8 cellular contexts compared by ENCODE assay signal in genomic region chr7:131327049-131327625, GRCh38. TPM values are rescaled to one million over a fixed set of nuclear protein-coding genes. Genes with fewer than 3 reads are reported as not detected.
A peak's percentile ranks its signal among the peaks of the same experiment; 100 is the strongest.
DNase-seq lines count a peak whose midpoint lies in the region; ATAC-seq and TF ChIP-seq lines count a peak whose summit lies in the region.

No MANE protein-coding gene starts in this region.

- no peaks in the 10 kb centered on the region for H3K9me3 Mint-ChIP-seq in stimulated activated naive CD8-positive, alpha-beta T cell treated with anti-CD3 and anti-CD28 coated beads, Interleukin-15, amount 100 ng/mL, for 72 hours

- H3K27ac ChIP-seq in coronary artery: peak overlapping the region; percentile 94 to 98
- H3K27ac ChIP-seq in left lung: peak overlapping the region; percentile 97

- H3K4me3 Mint-ChIP-seq in stimulated activated naive CD8-positive, alpha-beta T cell treated with anti-CD3 and anti-CD28 coated beads, Interleukin-15, amount 100 ng/mL, for 72 hours: peak overlapping the region; percentile 92 to 96

- peak overlapping the region; percentile 99 to 100 for H3K27ac Mint-ChIP-seq in stimulated activated naive CD8-positive, alpha-beta T cell treated with anti-CD3 and anti-CD28 coated beads, Interleukin-15, amount 100 ng/mL, for 72 hours

- H3K9me3 ChIP-seq in left lung: no peaks in the 10 kb centered on the region

- H3K27me3 ChIP-seq in left lung: no peaks in the 10 kb centered on the region

- H3K4me3 ChIP-seq in GM12864 (ENCODE audit: low read depth, low read length): peak overlapping the region; percentile 99
- peak overlapping the region; percentile 94 for H3K4me3 ChIP-seq in coronary artery
- H3K4me3 ChIP-seq in left lung: peak overlapping the region; percentile 71 to 76

- peaks cover 6 to 44% of the 10 kb centered on the region in 2 donors for H3K4me1 ChIP-seq in left lung

- TF ChIP-seq CTCF in GM12864 (IDR thresholded peaks at IDR 0.05; ENCODE audit: low read depth, low read length, missing control alignments): no peak
- no peak for TF ChIP-seq CTCF in coronary artery (IDR thresholded peaks at IDR 0.05)
- no peak for TF ChIP-seq CTCF in left lung (IDR thresholded peaks at IDR 0.05)

- peak; percentile 73 for DNase-seq in Ammon's horn (ENCODE audit: low spot score)
- DNase-seq in GM12864 (ENCODE audit: low read depth): no peak
- DNase-seq in RPMI8226: peak; percentile 40
- DNase-seq in coronary artery (ENCODE audit: low spot score): no peak
- peak in 1 of 2 donors; percentile 41 for DNase-seq in left lung
- no peak for DNase-seq in stimulated activated naive CD8-positive, alpha-beta T cell treated with anti-CD3 and anti-CD28 coated beads, Interleukin-15, amount 100 ng/mL, for 72 hours

- intact Hi-C loops in left lung (cut with DNase I): loop anchor here in 1 of 2 donors (10.0 kb wide), 1 partner anchor 212 kb away; no protein-coding TSS in a partner anchor

- H3K27me3 Mint-ChIP-seq in stimulated activated naive CD8-positive, alpha-beta T cell treated with anti-CD3 and anti-CD28 coated beads, Interleukin-15, amount 100 ng/mL, for 72 hours: no peaks in the 10 kb centered on the region

- H3K36me3 ChIP-seq in left lung: no peaks in the 10 kb centered on the region

- peaks cover 63% of the 10 kb centered on the region for H3K4me1 Mint-ChIP-seq in stimulated activated naive CD8-positive, alpha-beta T cell treated with anti-CD3 and anti-CD28 coated beads, Interleukin-15, amount 100 ng/mL, for 72 hours

- ATAC-seq in HG03135 (IDR thresholded peaks at IDR 0.05; ENCODE audit: unreplicated experiment) (peak; percentile 18), left lung (peak; percentile 51), GM21423 (IDR thresholded peaks at IDR 0.05; ENCODE audit: unreplicated experiment) (no peak)
- peak; percentile 26 for ATAC-seq in stimulated activated naive CD8-positive, alpha-beta T cell treated with anti-CD3 and anti-CD28 coated beads, Interleukin-15, amount 100 ng/mL, for 72 hours

RNA-seq across cellular contexts. Expression of gene MKLN1, which starts 0.5 kb away (rescaled TPM):
- 10 to 100 TPM; 43.9 to 49.0 TPM for total RNA-seq in left lung

Comparison
In these comparisons a context has a peak if more than half of its experiments do, and no peak if none do; other contexts are left out.
1. DNase-seq: peak in Ammon's horn (single experiment) and RPMI8226 (single experiment); none in GM12864 (single experiment), coronary artery (single experiment) and stimulated activated naive CD8-positive, alpha-beta T cell treated with anti-CD3 and anti-CD28 coated beads, Interleukin-15, amount 100 ng/mL, for 72 hours (0 of 2).
2. Peak in every context shown above with its lines, with median percentiles within 50 percentile points of each other: H3K4me3 ChIP-seq.